In genomic region chr10:64379898-64380297, GRCh38 we compare ENCODE assay signal across 16 cellular contexts.
DNase-seq lines count a peak whose midpoint lies in the region; ATAC-seq and TF ChIP-seq lines count a peak whose summit lies in the region.
"Had no signal": no experiment of that assay in that cellular context is flagged by ENCODE, and none has a peak within 500 bp of the region (broad histone marks: within the 10 kb centered on the region; RNA-seq: fewer than 3 reads in every experiment).

No MANE protein-coding gene starts in this region.

- TF ChIP-seq CTCF in MCF 10A (IDR thresholded peaks at IDR 0.05; ENCODE audit: unreplicated experiment) (no peak), breast epithelium (IDR thresholded peaks at IDR 0.05) (no peak), Panc1 (IDR thresholded peaks at IDR 0.05) (peak; percentile 20)

- no peak overlapping the region for H3K27ac Mint-ChIP-seq in MCF 10A (ENCODE audit: low read depth, unreplicated experiment)
- H3K27ac Mint-ChIP-seq: activated naive CD4-positive, alpha-beta T cell treated with anti-CD3 and anti-CD28 coated beads, Interleukin-2, amount 50 U/mL, for 24 hours; immature natural killer cell; stimulated activated naive CD8-positive, alpha-beta T cell treated with anti-CD3 and anti-CD28 coated beads, Interleukin-15, amount 100 ng/mL, for 72 hours had no signal

- H3K36me3 ChIP-seq in breast epithelium (no peaks in the 10 kb centered on the region), Panc1 (ENCODE audit: control insufficient read depth, insufficient read depth, low read length) (no peaks in the 10 kb centered on the region)
- H3K36me3 ChIP-seq: cardiac muscle cell had no signal

- intact Hi-C loops in MCF 10A (cut with micrococcal nuclease) (no loop called here), breast epithelium (cut with DNase I; ENCODE audit: low total_unique reads) (no loop called here), Panc1 (cut with micrococcal nuclease; ENCODE audit: unreplicated experiment) (no loop called here)

- H3K27ac ChIP-seq in breast epithelium, result no peak overlapping the region
- H3K27ac ChIP-seq in Panc1 (ENCODE audit: low read length), result no peak overlapping the region
- H3K27ac ChIP-seq: cardiac muscle cell had no signal

- in situ Hi-C loops in Panc1 (cut with HindIII; ENCODE audit: low pct_unique_long_range_greater_than_20kb, low sequenced_read_pairs), result no loop called here

- TF ChIP-seq POLR2A in breast epithelium (IDR thresholded peaks at IDR 0.05), result no peak

- peak; percentile 20 for DNase-seq in MCF 10A (ENCODE audit: unreplicated experiment)
- DNase-seq in breast epithelium (ENCODE audit: low spot score in 2 of 2), result no peak
- no peak for DNase-seq in Panc1 (ENCODE audit: low read depth, low spot score)
- peak; percentile 75 for DNase-seq in islet precursor cell
- DNase-seq in stimulated activated CD4-positive, alpha-beta T cell treated with anti-CD3 and anti-CD28 coated beads, Interleukin-2, amount 100 ng/mL, for 48 hours, result no peak
- no peak for DNase-seq in effector CD4-positive, alpha-beta T cell
- DNase-seq: activated CD8-positive, alpha-beta memory T cell treated with anti-CD3 and anti-CD28 coated beads, Interleukin-2, amount 50 U/mL, for 4 hours; immature natural killer cell; NCI-H226; occipital lobe; stimulated activated naive CD8-positive, alpha-beta T cell treated with anti-CD3 and anti-CD28 coated beads, Interleukin-15, amount 100 ng/mL, for 72 hours had no signal

- peaks cover 0 to 3% of the 10 kb centered on the region in 2 donors for H3K9me3 ChIP-seq in breast epithelium
- H3K9me3 ChIP-seq in Panc1 (ENCODE audit: control insufficient read depth, insufficient read depth, low read depth, low read length), result no peaks in the 10 kb centered on the region

- H3K4me1 ChIP-seq in breast epithelium (no peaks in the 10 kb centered on the region), Panc1 (ENCODE audit: control insufficient read depth, insufficient read depth, low read length) (no peaks in the 10 kb centered on the region)

- BruUV-seq in MCF 10A (replicated peaks; lab: Mats Ljungman, UMichigan) (no TSS peak), Panc1 (replicated peaks; lab: Mats Ljungman, UMichigan) (no TSS peak)

- no peaks in the 10 kb centered on the region for H3K27me3 Mint-ChIP-seq in MCF 10A (ENCODE audit: insufficient read depth, unreplicated experiment)
- H3K27me3 Mint-ChIP-seq: activated naive CD4-positive, alpha-beta T cell treated with anti-CD3 and anti-CD28 coated beads, Interleukin-2, amount 50 U/mL, for 24 hours; stimulated activated naive CD8-positive, alpha-beta T cell treated with anti-CD3 and anti-CD28 coated beads, Interleukin-15, amount 100 ng/mL, for 72 hours had no signal

- no peak overlapping the region for H3K4me3 Mint-ChIP-seq in MCF 10A (ENCODE audit: unreplicated experiment)
- H3K4me3 Mint-ChIP-seq: activated naive CD4-positive, alpha-beta T cell treated with anti-CD3 and anti-CD28 coated beads, Interleukin-2, amount 50 U/mL, for 24 hours; immature natural killer cell; stimulated activated naive CD8-positive, alpha-beta T cell treated with anti-CD3 and anti-CD28 coated beads, Interleukin-15, amount 100 ng/mL, for 72 hours had no signal

- no peaks in the 10 kb centered on the region for H3K4me1 Mint-ChIP-seq in MCF 10A (ENCODE audit: insufficient read depth, unreplicated experiment)
- H3K4me1 Mint-ChIP-seq: activated naive CD4-positive, alpha-beta T cell treated with anti-CD3 and anti-CD28 coated beads, Interleukin-2, amount 50 U/mL, for 24 hours; immature natural killer cell; stimulated activated naive CD8-positive, alpha-beta T cell treated with anti-CD3 and anti-CD28 coated beads, Interleukin-15, amount 100 ng/mL, for 72 hours had no signal

- no peaks in the 10 kb centered on the region for H3K27me3 ChIP-seq in breast epithelium
- H3K27me3 ChIP-seq in Panc1 (ENCODE audit: control insufficient read depth, insufficient read depth, low read length), result no peaks in the 10 kb centered on the region
- H3K27me3 ChIP-seq: cardiac muscle cell had no signal

- POLR2A ChIA-PET in MCF 10A (lab: Yijun Ruan, JAX), result no interaction called here
- POLR2A ChIA-PET in Panc1 (lab: Charles Lee), result no interaction called here

- H3K4me3 ChIP-seq in breast epithelium, result no peak overlapping the region
- H3K4me3 ChIP-seq in Panc1 (ENCODE audit: low read depth in 2 of 2, low read length in 2 of 2), result no peak overlapping the region
- H3K4me3 ChIP-seq: cardiac muscle cell, smooth muscle cell had no signal

- no peaks in the 10 kb centered on the region for H3K36me3 Mint-ChIP-seq in MCF 10A (ENCODE audit: insufficient read depth, unreplicated experiment)
- H3K36me3 Mint-ChIP-seq: activated naive CD4-positive, alpha-beta T cell treated with anti-CD3 and anti-CD28 coated beads, Interleukin-2, amount 50 U/mL, for 24 hours; immature natural killer cell had no signal

- CTCF ChIA-PET in MCF 10A (lab: Yijun Ruan, JAX) (no interaction called here), Panc1 (lab: Charles Lee) (no interaction called here)

- no peaks in the 10 kb centered on the region for H3K9me3 Mint-ChIP-seq in MCF 10A (ENCODE audit: unreplicated experiment)
- H3K9me3 Mint-ChIP-seq: activated naive CD4-positive, alpha-beta T cell treated with anti-CD3 and anti-CD28 coated beads, Interleukin-2, amount 50 U/mL, for 24 hours; stimulated activated naive CD8-positive, alpha-beta T cell treated with anti-CD3 and anti-CD28 coated beads, Interleukin-15, amount 100 ng/mL, for 72 hours had no signal

- ATAC-seq in Panc1 (no peak), GM21526 (IDR thresholded peaks at IDR 0.05; ENCODE audit: low FRiP score, unreplicated experiment) (no peak), HG02763 (IDR thresholded peaks at IDR 0.05; ENCODE audit: unreplicated experiment) (no peak)
- ATAC-seq: stimulated activated naive CD8-positive, alpha-beta T cell treated with anti-CD3 and anti-CD28 coated beads, Interleukin-15, amount 100 ng/mL, for 72 hours had no signal

Comparison
In these comparisons a context has a peak if more than half of its experiments do, and no peak if none do; other contexts are left out.
1. DNase-seq: peak in MCF 10A (single experiment) and islet precursor cell (single experiment); none in breast epithelium (0 of 2), Panc1 (single experiment), stimulated activated CD4-positive, alpha-beta T cell treated with anti-CD3 and anti-CD28 coated beads, Interleukin-2, amount 100 ng/mL, for 48 hours (0 of 2) and effector CD4-positive, alpha-beta T cell (single experiment).